In the genomic region with DNA sequence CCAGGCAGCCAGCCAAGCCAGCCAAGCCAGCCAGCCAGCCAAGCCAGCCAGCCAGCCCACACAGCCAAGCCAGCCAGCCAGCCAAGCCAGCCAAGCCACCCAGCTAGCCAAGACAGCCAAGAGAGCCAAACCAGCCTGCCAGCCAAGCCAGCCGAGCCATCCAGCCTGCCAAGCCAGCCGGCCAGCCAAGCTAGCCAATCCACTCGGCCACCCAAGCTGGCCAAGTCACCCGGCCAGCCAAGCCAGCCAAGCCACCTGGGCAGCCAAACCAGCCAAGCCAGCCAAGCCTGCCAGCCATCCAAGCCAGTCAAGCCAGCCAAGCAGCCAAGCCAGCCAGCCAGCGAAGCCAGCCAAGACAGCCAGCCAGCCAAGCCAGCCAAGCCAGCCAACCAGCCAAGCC, we compare ENCODE assay signal across 12 cellular contexts. TPM values are rescaled to one million over a fixed set of nuclear protein-coding genes. Genes with fewer than 3 reads are reported as not detected.
"Had no signal": no experiment of that assay in that cellular context is flagged by ENCODE, and none has a peak within 500 bp of the region (broad histone marks: within the 10 kb centered on the region; RNA-seq: fewer than 3 reads in every experiment).

No MANE protein-coding gene starts in this region.

RNA-seq across cellular contexts. Expression of a gene that starts 32.0 kb away (rescaled TPM):
- total RNA-seq: OCI-LY7, PC-3, PC-9, Peyer's patch, Right ventricle myocardium inferior, Right ventricle myocardium superior, RPMI7951, SJCRH30, SJSA1, SK-MEL-5, T-cell had no signal
- polyA plus RNA-seq: SK-N-SH had no signal
